Comparison of ENCODE assay signal across 13 cellular contexts in the genomic region with DNA sequence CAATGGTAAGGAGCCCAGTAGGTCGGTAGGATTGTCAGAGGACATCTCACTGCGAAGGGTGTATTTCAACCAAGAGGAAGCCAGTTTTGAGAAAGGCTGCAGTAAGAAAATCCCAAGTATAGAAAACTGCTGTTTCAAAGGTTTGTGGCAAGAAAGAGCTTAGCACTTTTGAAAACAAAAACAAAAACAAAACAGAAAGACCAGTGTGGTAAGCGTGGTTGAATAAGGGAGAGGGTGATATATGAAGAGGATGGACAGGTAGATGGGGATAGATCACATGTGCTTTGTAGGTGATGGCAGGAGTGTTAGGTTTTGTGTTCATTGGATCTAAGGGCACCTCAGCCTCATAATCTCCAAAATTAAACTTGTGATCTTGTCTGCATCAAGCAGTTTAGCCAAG.
DNase-seq lines count a peak whose midpoint lies in the region; ATAC-seq and TF ChIP-seq lines count a peak whose summit lies in the region.
"Had no signal": no experiment of that assay in that cellular context is flagged by ENCODE, and none has a peak within 500 bp of the region (broad histone marks: within the 10 kb centered on the region; RNA-seq: fewer than 3 reads in every experiment).

No MANE protein-coding gene starts in this region.

- peaks cover 0 to 16% (median 7%) of the 10 kb centered on the region in 4 donors for H3K4me1 ChIP-seq in transverse colon
- H3K4me1 ChIP-seq: right lobe of liver, uterus had no signal

- peak overlapping the region in 3 of 4 donors; percentile 12 to 60 (median 22) for H3K27ac ChIP-seq in transverse colon
- H3K27ac ChIP-seq: right lobe of liver, uterus had no signal

- no peaks in the 10 kb centered on the region for H3K36me3 ChIP-seq in transverse colon
- H3K36me3 ChIP-seq: right lobe of liver, uterus had no signal

- TF ChIP-seq POLR2A in transverse colon (IDR thresholded peaks at IDR 0.05) = no peak

- ATAC-seq in GM19324 (IDR thresholded peaks at IDR 0.05; ENCODE audit: low FRiP score, unreplicated experiment) (peak; percentile 80), HG02610 (IDR thresholded peaks at IDR 0.05; ENCODE audit: unreplicated experiment) (peak; percentile 92), HG03378 (IDR thresholded peaks at IDR 0.05; ENCODE audit: unreplicated experiment) (peak; percentile 85)

- intact Hi-C loops in transverse colon (cut with DNase I; ENCODE audit: low total_unique reads) = no loop called here

- DNase-seq in transverse colon = no peak
- DNase-seq in anterior cingulate cortex (lab: John Stamatoyannopoulos, UW) = no peak
- DNase-seq in Kasumi-1 (lab: John Stamatoyannopoulos, UW) = no peak
- no peak for DNase-seq in stimulated activated CD4-positive, alpha-beta T cell treated with anti-CD3 and anti-CD28 coated beads, Interleukin-2, amount 100 ng/mL, for 48 hours
- DNase-seq: amygdala; effector CD8-positive, alpha-beta T cell; NCI-H748 treated with DMSO at 0.1 percent for 48 hours; right lobe of liver; SW 1271; uterus had no signal

- TF ChIP-seq EP300 in transverse colon (IDR thresholded peaks at IDR 0.05; ENCODE audit: low read depth) = no peak

- no peaks in the 10 kb centered on the region for H3K9me3 ChIP-seq in transverse colon
- H3K9me3 ChIP-seq: right lobe of liver, uterus had no signal

- no peak for TF ChIP-seq CTCF in transverse colon (IDR thresholded peaks at IDR 0.05)

- H3K27me3 ChIP-seq in transverse colon = no peaks in the 10 kb centered on the region
- H3K27me3 ChIP-seq: right lobe of liver, uterus had no signal

- in situ Hi-C loops in transverse colon (cut with MboI; ENCODE audit: low pct_ligation_motif_present in 1 of 4, low pct_unique_long_range_greater_than_20kb in 1 of 4, low sequenced_read_pairs in 3 of 4) = no loop called here

- 77 to 82% methylated on average over 3 of the region's 3 CpGs for WGBS in transverse colon (ENCODE audit: low coverage in 1 of 2), 2 donors

- H3K4me3 ChIP-seq in transverse colon = no peak overlapping the region
- H3K4me3 ChIP-seq: right lobe of liver, uterus had no signal
